Comparison of ENCODE assay signal across 7 cellular contexts in genomic region chr13:42270857-42271215, GRCh38. TPM values are rescaled to one million over a fixed set of nuclear protein-coding genes. Genes with fewer than 3 reads are reported as not detected.
DNase-seq lines count a peak whose midpoint lies in the region; ATAC-seq and TF ChIP-seq lines count a peak whose summit lies in the region.

No MANE protein-coding gene starts in this region.

- BruUV-seq in HCT116 (replicated peaks; lab: Mats Ljungman, UMichigan): TSS peak; percentile 79

- H3K9ac ChIP-seq in HCT116 (ENCODE audit: low read length): peak overlapping the region; percentile 78
- no peak overlapping the region for H3K9ac ChIP-seq in iPS-15b (ENCODE audit: low read depth, low read length)

- intact Hi-C loops in HCT116 (cut with micrococcal nuclease): no loop called here

- H3K9me3 Mint-ChIP-seq in activated CD4-positive, alpha-beta memory T cell treated with anti-CD3 and anti-CD28 coated beads, Interleukin-2, amount 10 ng/mL, durations not matched to agents 7 days and 5 days: peaks cover 3% of the 10 kb centered on the region
- peaks cover 8 to 9% of the 10 kb centered on the region in 2 donors for H3K9me3 Mint-ChIP-seq in stimulated activated naive CD8-positive, alpha-beta T cell treated with anti-CD3 and anti-CD28 coated beads, Interleukin-15, amount 100 ng/mL, for 72 hours

- TF ChIP-seq CTCF in HCT116 (IDR thresholded peaks at IDR 0.05 in 2 of 3, conservative IDR thresholded peaks at IDR 0.05 in 1 of 3; ENCODE audit: borderline replicate concordance in 1 of 3, insufficient read depth in 1 of 3, low read depth in 2 of 3, low read length in 2 of 3): no peak

- H3K36me3 ChIP-seq in HCT116 (ENCODE audit: control insufficient read depth in 1 of 2, insufficient read depth in 2 of 2, low read length in 2 of 2): no peaks in the 10 kb centered on the region
- H3K36me3 ChIP-seq in iPS-15b (ENCODE audit: control insufficient read depth, insufficient read depth, low read length): no peaks in the 10 kb centered on the region

- H3K27me3 Mint-ChIP-seq in activated CD4-positive, alpha-beta memory T cell treated with anti-CD3 and anti-CD28 coated beads, Interleukin-2, amount 10 ng/mL, durations not matched to agents 7 days and 5 days: peaks cover 1% of the 10 kb centered on the region
- H3K27me3 Mint-ChIP-seq in stimulated activated naive CD8-positive, alpha-beta T cell treated with anti-CD3 and anti-CD28 coated beads, Interleukin-15, amount 100 ng/mL, for 72 hours: no peaks in the 10 kb centered on the region

- H4K20me1 ChIP-seq in HCT116 (ENCODE audit: insufficient read depth): no peaks in the 10 kb centered on the region

- DNase-seq in HCT116 (ENCODE audit: low read depth, low spot score) (no peak), hippocampal formation (lab: John Stamatoyannopoulos, UW) (no peak), SW480 (ENCODE audit: low spot score) (no peak)
- DNase-seq in activated CD4-positive, alpha-beta memory T cell treated with anti-CD3 and anti-CD28 coated beads, Interleukin-2, amount 10 ng/mL, durations not matched to agents 7 days and 5 days: no peak
- DNase-seq in stimulated activated naive CD8-positive, alpha-beta T cell treated with anti-CD3 and anti-CD28 coated beads, Interleukin-15, amount 100 ng/mL, for 72 hours: no peak

- TF ChIP-seq POLR2A in HCT116 (IDR thresholded peaks at IDR 0.05; ENCODE audit: borderline replicate concordance, extremely low read depth, insufficient read depth, insufficient read length): no peak

- H3K9me3 ChIP-seq in HCT116 (ENCODE audit: control insufficient read depth in 1 of 2, insufficient read depth in 1 of 2, low read depth in 1 of 2, low read length in 2 of 2) (no peaks in the 10 kb centered on the region), iPS-15b (ENCODE audit: control insufficient read depth, insufficient read depth, low read length) (no peaks in the 10 kb centered on the region)

- peaks cover 23% of the 10 kb centered on the region for H3K79me2 ChIP-seq in HCT116 (ENCODE audit: insufficient read depth, low read length)

- peaks cover 43% of the 10 kb centered on the region for H3K4me1 Mint-ChIP-seq in activated CD4-positive, alpha-beta memory T cell treated with anti-CD3 and anti-CD28 coated beads, Interleukin-2, amount 10 ng/mL, durations not matched to agents 7 days and 5 days
- peaks cover 47% of the 10 kb centered on the region for H3K4me1 Mint-ChIP-seq in stimulated activated naive CD8-positive, alpha-beta T cell treated with anti-CD3 and anti-CD28 coated beads, Interleukin-15, amount 100 ng/mL, for 72 hours

- H3K27me3 ChIP-seq in HCT116 (ENCODE audit: insufficient read depth, low read length) (no peaks in the 10 kb centered on the region), iPS-15b (ENCODE audit: control insufficient read depth, insufficient read depth, low read length) (no peaks in the 10 kb centered on the region)

- peaks cover 24% of the 10 kb centered on the region for H3K36me3 Mint-ChIP-seq in activated CD4-positive, alpha-beta memory T cell treated with anti-CD3 and anti-CD28 coated beads, Interleukin-2, amount 10 ng/mL, durations not matched to agents 7 days and 5 days (ENCODE audit: low read depth)

- H3K27ac ChIP-seq in HCT116 (ENCODE audit: low read depth, low read length): peak overlapping the region; percentile 78

- H3K4me2 ChIP-seq in HCT116 (ENCODE audit: low read length): peak overlapping the region; percentile 77

- CTCF ChIA-PET in HCT116 (lab: Charles Lee): no interaction called here
- CTCF ChIA-PET in activated CD4-positive, alpha-beta memory T cell treated with anti-CD3 and anti-CD28 coated beads, Interleukin-2, amount 10 ng/mL, durations not matched to agents 7 days and 5 days (lab: Charles Lee): no interaction called here

- no peak for ATAC-seq in HCT116
- ATAC-seq in stimulated activated naive CD8-positive, alpha-beta T cell treated with anti-CD3 and anti-CD28 coated beads, Interleukin-15, amount 100 ng/mL, for 72 hours: no peak
- no peak for ATAC-seq in GM19351 (IDR thresholded peaks at IDR 0.05; ENCODE audit: unreplicated experiment)

- POLR2A ChIA-PET in HCT116 (lab: Charles Lee): no interaction called here
- POLR2A ChIA-PET in activated CD4-positive, alpha-beta memory T cell treated with anti-CD3 and anti-CD28 coated beads, Interleukin-2, amount 10 ng/mL, durations not matched to agents 7 days and 5 days (lab: Charles Lee): interaction anchor here (0.8 to 5.9 kb wide), 9 partner anchors 10 to 814 kb away, joined by 3 to 59 read pairs (median 4); partner anchors contain the start of genes EPSTI1, RGCC and TNFSF11

- peak overlapping the region; percentile 97 for H3K4me3 Mint-ChIP-seq in activated CD4-positive, alpha-beta memory T cell treated with anti-CD3 and anti-CD28 coated beads, Interleukin-2, amount 10 ng/mL, durations not matched to agents 7 days and 5 days
- H3K4me3 Mint-ChIP-seq in stimulated activated naive CD8-positive, alpha-beta T cell treated with anti-CD3 and anti-CD28 coated beads, Interleukin-15, amount 100 ng/mL, for 72 hours: peak overlapping the region; percentile 96

- H2AFZ ChIP-seq in HCT116 (ENCODE audit: low read depth, low read length, poor library complexity, severe bottlenecking): peak overlapping the region; percentile 67

- no peaks in the 10 kb centered on the region for H3K9me2 ChIP-seq in HCT116 (ENCODE audit: insufficient read depth)

- RAD21 ChIA-PET in HCT116 (lab: Charles Lee; ENCODE audit: low non-redundant PET in 1 of 2, low total read pairs in 2 of 2, uncharacterized antibody in 2 of 2, unreplicated experiment in 2 of 2): no interaction called here

- H3K27ac Mint-ChIP-seq in activated CD4-positive, alpha-beta memory T cell treated with anti-CD3 and anti-CD28 coated beads, Interleukin-2, amount 10 ng/mL, durations not matched to agents 7 days and 5 days: peak overlapping the region; percentile 91
- H3K27ac Mint-ChIP-seq in stimulated activated naive CD8-positive, alpha-beta T cell treated with anti-CD3 and anti-CD28 coated beads, Interleukin-15, amount 100 ng/mL, for 72 hours: peak overlapping the region; percentile 98

- H3K4me3 ChIP-seq in HCT116 (replicated peaks in 1 of 2; ENCODE audit: low read depth in 1 of 2, low read length in 2 of 2): peak overlapping the region; percentile 53 to 90
- peak overlapping the region; percentile 91 for H3K4me3 ChIP-seq in iPS-15b (ENCODE audit: low read depth, low read length)

- H3K4me1 ChIP-seq in HCT116 (ENCODE audit: control insufficient read depth in 1 of 2, insufficient read depth in 2 of 2, low read length in 2 of 2) (peaks cover 11 to 24% of the 10 kb centered on the region in 2 experiments), iPS-15b (ENCODE audit: control insufficient read depth, insufficient read depth, low read length) (peaks cover 7% of the 10 kb centered on the region)

- TF ChIP-seq RAD21 in HCT116 (IDR thresholded peaks at IDR 0.05; ENCODE audit: low read depth): no peak

TF ChIP-seq in HCT116, 20 proteins besides CTCF, POLR2A, EP300 and RAD21 (continues in another document):
- no peak for TF ChIP-seq EZH2phosphoT487 (IDR thresholded peaks at IDR 0.05; ENCODE audit: borderline replicate concordance)
- no peak for TF ChIP-seq JUND (IDR thresholded peaks at IDR 0.05)
- TF ChIP-seq SP1 (IDR thresholded peaks at IDR 0.05; ENCODE audit: low read depth): no peak
- TF ChIP-seq ATF3 (IDR thresholded peaks at IDR 0.05): no peak
- TF ChIP-seq EGR1 (IDR thresholded peaks at IDR 0.05; ENCODE audit: low read depth): no peak
- TF ChIP-seq YY1 (IDR thresholded peaks at IDR 0.05; ENCODE audit: extremely low read depth, insufficient replicate concordance, low read depth, low read length): no peak
- TF ChIP-seq TCF7L2 (IDR thresholded peaks at IDR 0.05; ENCODE audit: borderline replicate concordance, extremely low read depth, insufficient read depth, insufficient read length): no peak
- no peak for TF ChIP-seq CEBPB (IDR thresholded peaks at IDR 0.05; ENCODE audit: low read depth)
- no peak for TF ChIP-seq REST (IDR thresholded peaks at IDR 0.05; ENCODE audit: low read depth)

RNA-seq across cellular contexts. Expression of gene AKAP11, which starts 1.1 kb away (rescaled TPM):
- total RNA-seq in HCT116 (2021; ENCODE audit: unreplicated experiment): 21.7 TPM
- 3.9 and 5.6 TPM in 2 replicates for polyA plus RNA-seq in HCT116 (2012)
- 10 to 100 TPM; 32.5 to 34.0 TPM for total RNA-seq in activated CD4-positive, alpha-beta memory T cell treated with anti-CD3 and anti-CD28 coated beads, Interleukin-2, amount 10 ng/mL, durations not matched to agents 7 days and 5 days
